In genomic region chr1:111510003-111510380, GRCh38 we compare ENCODE assay signal across 19 cellular contexts. TPM values are rescaled to one million over a fixed set of nuclear protein-coding genes. Genes with fewer than 3 reads are reported as not detected.
DNase-seq lines count a peak whose midpoint lies in the region; ATAC-seq and TF ChIP-seq lines count a peak whose summit lies in the region.
"Had no signal": no experiment of that assay in that cellular context is flagged by ENCODE, and none has a peak within 500 bp of the region (broad histone marks: within the 10 kb centered on the region; RNA-seq: fewer than 3 reads in every experiment).

No MANE protein-coding gene starts in this region.

- H3K27me3 ChIP-seq in esophagus squamous epithelium, result no peaks in the 10 kb centered on the region
- no peaks in the 10 kb centered on the region for H3K27me3 ChIP-seq in CD8-positive, alpha-beta memory T cell (ENCODE audit: insufficient read depth, low read length, poor library complexity, severe bottlenecking)
- H3K27me3 ChIP-seq: upper lobe of right lung had no signal

- H3K9me3 Mint-ChIP-seq in stimulated activated naive B cell treated with anti-CD40 and anti-IgM and Interleukin-4, amounts not matched to agents 10 μg/mL and 1 μg/mL and 100 μg/mL, for 72 hours, result peaks cover 0 to 3% of the 10 kb centered on the region in 2 donors
- no peaks in the 10 kb centered on the region for H3K9me3 Mint-ChIP-seq in CD8-positive, alpha-beta memory T cell
- H3K9me3 Mint-ChIP-seq: activated T-helper 2 cell treated with anti-CD3 and anti-CD28 coated beads, Interferon-gamma antibody, Interleukin-2, Interleukin-4, amounts not matched to agents 10 μg/mL and 5 μg/mL and 100 μg/mL, durations not matched to agents 14 hours and 24 hours and 36 hours; natural killer cell treated with Interleukin-12 subunit alpha and Interleukin-12 subunit beta and Interleukin-15 and Interleukin-18, amount 100 ng/mL, for 72 hours had no signal

- no peak for TF ChIP-seq CTCF in esophagus squamous epithelium (IDR thresholded peaks at IDR 0.05)

- in situ Hi-C loops in G401 (cut with HindIII; ENCODE audit: low sequenced_read_pairs), result no loop called here

- TF ChIP-seq POLR2A in esophagus squamous epithelium (IDR thresholded peaks at IDR 0.05), result no peak

- no peaks in the 10 kb centered on the region for H3K9me3 ChIP-seq in esophagus squamous epithelium
- H3K9me3 ChIP-seq in CD8-positive, alpha-beta memory T cell (ENCODE audit: low read length), result no peaks in the 10 kb centered on the region
- H3K9me3 ChIP-seq: lower lobe of right lung, upper lobe of right lung had no signal

- no peak overlapping the region for H3K4me3 ChIP-seq in esophagus squamous epithelium
- no peak overlapping the region for H3K4me3 ChIP-seq in CD8-positive, alpha-beta memory T cell (ENCODE audit: low read length)
- H3K4me3 ChIP-seq: lower lobe of right lung, upper lobe of right lung had no signal

- DNase-seq in G401 (ENCODE audit: low spot score), result peak; percentile 11
- DNase-seq in esophagus squamous epithelium (lab: John Stamatoyannopoulos, UW), result no peak
- DNase-seq in islet precursor cell, result peak; percentile 9
- DNase-seq in stimulated activated naive B cell treated with anti-CD40 and anti-IgM and Interleukin-4, amounts not matched to agents 10 μg/mL and 1 μg/mL and 100 μg/mL, for 72 hours, result no peak
- no peak for DNase-seq in GM03348 (ENCODE audit: low spot score)
- no peak for DNase-seq in NCI-H2227 treated with DMSO at 0.1 percent for 48 hours (lab: John Stamatoyannopoulos, UW)
- DNase-seq in CD8-positive, alpha-beta memory T cell, result no peak
- DNase-seq: cortex of kidney, HCEC 1CT, lower lobe of right lung, MV-4-11, NCI-H82, SW 1271, upper lobe of right lung had no signal

- CTCF ChIA-PET in CD8-positive, alpha-beta memory T cell (lab: Charles Lee), result interaction anchor here (1.2 to 4.7 kb wide), 6 partner anchors 12 to 259 kb away, joined by 3 to 51 read pairs (median 21); partner anchors contain the start of genes ATP5PB, RAP1A and WDR77

- H3K4me3 Mint-ChIP-seq in stimulated activated naive B cell treated with anti-CD40 and anti-IgM and Interleukin-4, amounts not matched to agents 10 μg/mL and 1 μg/mL and 100 μg/mL, for 72 hours, result no peak overlapping the region
- no peak overlapping the region for H3K4me3 Mint-ChIP-seq in CD8-positive, alpha-beta memory T cell

- peaks cover 34 to 46% of the 10 kb centered on the region in 2 donors for H3K4me1 Mint-ChIP-seq in stimulated activated naive B cell treated with anti-CD40 and anti-IgM and Interleukin-4, amounts not matched to agents 10 μg/mL and 1 μg/mL and 100 μg/mL, for 72 hours
- peaks cover 33 to 46% (median 44%) of the 10 kb centered on the region in 3 donors for H3K4me1 Mint-ChIP-seq in CD8-positive, alpha-beta memory T cell

- peaks cover 4 to 9% of the 10 kb centered on the region in 2 donors for H3K36me3 Mint-ChIP-seq in stimulated activated naive B cell treated with anti-CD40 and anti-IgM and Interleukin-4, amounts not matched to agents 10 μg/mL and 1 μg/mL and 100 μg/mL, for 72 hours
- no peaks in the 10 kb centered on the region for H3K36me3 Mint-ChIP-seq in CD8-positive, alpha-beta memory T cell
- H3K36me3 Mint-ChIP-seq: natural killer cell treated with Interleukin-12 subunit alpha and Interleukin-12 subunit beta and Interleukin-15 and Interleukin-18, amount 100 ng/mL, for 72 hours had no signal

- no peaks in the 10 kb centered on the region for H3K36me3 ChIP-seq in esophagus squamous epithelium
- no peaks in the 10 kb centered on the region for H3K36me3 ChIP-seq in CD8-positive, alpha-beta memory T cell (ENCODE audit: insufficient read depth, low read length)
- H3K36me3 ChIP-seq: lower lobe of right lung, upper lobe of right lung had no signal

- intact Hi-C loops in esophagus squamous epithelium (cut with DNase I), result no loop called here

- ATAC-seq in stimulated activated naive B cell treated with anti-CD40 and anti-IgM and Interleukin-4, amounts not matched to agents 10 μg/mL and 1 μg/mL and 100 μg/mL, for 72 hours (replicated peaks), result no peak
- ATAC-seq in HG02970 (IDR thresholded peaks at IDR 0.05; ENCODE audit: low FRiP score, unreplicated experiment), result no peak
- ATAC-seq: lower lobe of right lung; natural killer cell treated with Interleukin-12 subunit alpha and Interleukin-12 subunit beta and Interleukin-15 and Interleukin-18, amount 100 ng/mL, for 72 hours; upper lobe of right lung had no signal

- peak overlapping the region; percentile 96 for H3K27ac Mint-ChIP-seq in stimulated activated naive B cell treated with anti-CD40 and anti-IgM and Interleukin-4, amounts not matched to agents 10 μg/mL and 1 μg/mL and 100 μg/mL, for 72 hours
- H3K27ac Mint-ChIP-seq in CD8-positive, alpha-beta memory T cell, result peak overlapping the region in 2 of 8 donors; percentile 55 to 74
- H3K27ac Mint-ChIP-seq: natural killer cell treated with Interleukin-12 subunit alpha and Interleukin-12 subunit beta and Interleukin-15 and Interleukin-18, amount 100 ng/mL, for 72 hours had no signal

- peak overlapping the region in 3 of 4 donors; percentile 36 to 98 (median 95) for H3K27ac ChIP-seq in esophagus squamous epithelium
- no peak overlapping the region for H3K27ac ChIP-seq in CD8-positive, alpha-beta memory T cell (ENCODE audit: low read depth, low read length)

- 46 to 55% methylated on average over 3 of the region's 3 CpGs for WGBS in esophagus squamous epithelium, 2 donors

- POLR2A ChIA-PET in CD8-positive, alpha-beta memory T cell (lab: Charles Lee), result interaction anchor here (1.7 kb wide), 1 partner anchor 245 kb away, joined by 4 read pairs; no protein-coding TSS in a partner anchor

- H3K4me1 ChIP-seq in esophagus squamous epithelium, result peaks cover 18 to 64% (median 31%) of the 10 kb centered on the region in 3 donors
- peaks cover 74% of the 10 kb centered on the region for H3K4me1 ChIP-seq in CD8-positive, alpha-beta memory T cell (ENCODE audit: insufficient read depth, low read length)

- no peaks in the 10 kb centered on the region for H3K27me3 Mint-ChIP-seq in stimulated activated naive B cell treated with anti-CD40 and anti-IgM and Interleukin-4, amounts not matched to agents 10 μg/mL and 1 μg/mL and 100 μg/mL, for 72 hours
- H3K27me3 Mint-ChIP-seq in CD8-positive, alpha-beta memory T cell, result no peaks in the 10 kb centered on the region
- H3K27me3 Mint-ChIP-seq: natural killer cell treated with Interleukin-12 subunit alpha and Interleukin-12 subunit beta and Interleukin-15 and Interleukin-18, amount 100 ng/mL, for 72 hours had no signal

RNA-seq across cellular contexts. Expression of gene ADORA3, which starts 6.6 kb away (rescaled TPM):
- not detected in 2 replicates for total RNA-seq in G401 (2014; rRNA removed; shearing (Covaris generic))
- total RNA-seq in esophagus squamous epithelium, result 1 to 10 TPM in 2 of 4 donors, under 1 TPM in 2; 0.27 to 6.9 (median 3.1) TPM
- under 1 TPM; 0.39 to 0.51 TPM for total RNA-seq in CD8-positive, alpha-beta memory T cell
- polyA plus RNA-seq in CD8-positive, alpha-beta memory T cell, result not detected
- total RNA-seq: activated T-helper 2 cell treated with anti-CD3 and anti-CD28 coated beads, Interferon-gamma antibody, Interleukin-2, Interleukin-4, amounts not matched to agents 10 μg/mL and 5 μg/mL and 100 μg/mL, durations not matched to agents 14 hours and 24 hours and 36 hours; astrocyte; natural killer cell treated with Interleukin-12 subunit alpha and Interleukin-12 subunit beta and Interleukin-15 and Interleukin-18, amount 100 ng/mL, for 72 hours; renal cortical epithelial cell had no signal

RNA-seq across cellular contexts. Expression of gene TMIGD3, which starts 6.6 kb away (rescaled TPM):
- not detected in 2 replicates for total RNA-seq in G401 (2014; rRNA removed; shearing (Covaris generic))
- 1 to 10 TPM in 2 of 4 donors, not detected in 2; 2.9 to 3.2 TPM for total RNA-seq in esophagus squamous epithelium
- total RNA-seq in CD8-positive, alpha-beta memory T cell, result under 1 TPM in 1 of 2 experiments, not detected in 1; 0.26 TPM
- polyA plus RNA-seq in CD8-positive, alpha-beta memory T cell, result not detected
- total RNA-seq: astrocyte; natural killer cell treated with Interleukin-12 subunit alpha and Interleukin-12 subunit beta and Interleukin-15 and Interleukin-18, amount 100 ng/mL, for 72 hours; renal cortical epithelial cell had no signal

RNA-seq across cellular contexts. Expression of gene C1orf162, which starts 36.2 kb away (rescaled TPM):
- total RNA-seq in G401 (2014; rRNA removed; shearing (Covaris generic)), result 0.51 TPM in 1 of 2 replicates, not detected in the other
- total RNA-seq in esophagus squamous epithelium, result 10 to 100 TPM in 2 of 4 donors, 1 to 10 TPM in 2; 1.8 to 15.8 (median 8.6) TPM
- 1 to 10 TPM; 3.9 to 4.9 TPM for total RNA-seq in CD8-positive, alpha-beta memory T cell
- 90.1 TPM for polyA plus RNA-seq in CD8-positive, alpha-beta memory T cell

Comparison
In these comparisons a context has a peak if more than half of its experiments do, and no peak if none do; other contexts are left out.
1. DNase-seq: peak in G401 (single experiment) and islet precursor cell (single experiment); none in esophagus squamous epithelium (single experiment), stimulated activated naive B cell treated with anti-CD40 and anti-IgM and Interleukin-4, amounts not matched to agents 10 μg/mL and 1 μg/mL and 100 μg/mL, for 72 hours (single experiment), GM03348 (single experiment), NCI-H2227 treated with DMSO at 0.1 percent for 48 hours (single experiment) and CD8-positive, alpha-beta memory T cell (0 of 5).